In genomic region chr3:126389112-126389791, GRCh38 we compare ENCODE assay signal across 1 cellular context.
TF ChIP-seq lines count a peak whose summit lies in the region.

No MANE protein-coding gene starts in this region.

TF ChIP-seq in K562, 482 proteins besides CTCF, POLR2A, EP300 and RAD21 (continued from another document):
- TF ChIP-seq ZNF318 (IDR thresholded peaks at IDR 0.05; ENCODE audit: borderline replicate concordance in 1 of 2, low read depth in 1 of 2) (no peak), HNRNPUL1 (IDR thresholded peaks at IDR 0.05; ENCODE audit: low read length) (no peak), ILK (tag; IDR thresholded peaks at IDR 0.05; ENCODE audit: borderline replicate concordance, low read depth) (no peak), GTF3C2 (IDR thresholded peaks at IDR 0.05; ENCODE audit: borderline replicate concordance, extremely low read depth, insufficient read length) (no peak), ZMIZ1 (IDR thresholded peaks at IDR 0.05; ENCODE audit: low read depth in 2 of 2, low read length in 2 of 2) (no peak), ZNF174 (CRISPR knock-in tag; IDR thresholded peaks at IDR 0.05) (no peak), FOXA3 (CRISPR knock-in tag; conservative IDR thresholded peaks at IDR 0.05 in 1 of 2, IDR thresholded peaks at IDR 0.05 in 1 of 2) (peak; percentile 42 to 78), ZNF143 (CRISPR knock-in tag; IDR thresholded peaks at IDR 0.05) (no peak), MYNN (IDR thresholded peaks at IDR 0.05) (no peak), MYNN (CRISPR knock-in tag; IDR thresholded peaks at IDR 0.05) (no peak), ZNF134 (CRISPR knock-in tag; conservative IDR thresholded peaks at IDR 0.05) (no peak), ZNF668 (CRISPR knock-in tag; IDR thresholded peaks at IDR 0.05) (no peak), ZNF197 (CRISPR knock-in tag; IDR thresholded peaks at IDR 0.05; ENCODE audit: low read depth) (no peak), NR2C2 (CRISPR knock-in tag; IDR thresholded peaks at IDR 0.05) (no peak), NR2C2 (tag; IDR thresholded peaks at IDR 0.05) (0 out of 2 replicates have a peak, but pooled peaks have one; percentile 16), TFAP4 (CRISPR knock-in tag; IDR thresholded peaks at IDR 0.05; ENCODE audit: borderline replicate concordance) (peak; percentile 54; the same call in 1 of the 2 replicates), ZBTB11 (CRISPR knock-in tag; IDR thresholded peaks at IDR 0.05) (0 out of 6 replicates have a peak, but pooled peaks of 1 of the 3 experiments have one; percentile 30), FOXO4 (CRISPR knock-in tag; IDR thresholded peaks at IDR 0.05) (no peak), RBBP5 (IDR thresholded peaks at IDR 0.05; ENCODE audit: borderline replicate concordance, insufficient read depth, low read length, poor library complexity, severe bottlenecking) (no peak), MIER1 (IDR thresholded peaks at IDR 0.05; ENCODE audit: low read depth) (no peak), CTBP1 (IDR thresholded peaks at IDR 0.05; ENCODE audit: borderline replicate concordance) (peak; percentile 77; the same call in 1 of the 2 replicates), ZBTB26 (CRISPR knock-in tag; IDR thresholded peaks at IDR 0.05) (no peak), RFX7 (CRISPR knock-in tag; IDR thresholded peaks at IDR 0.05) (no peak), SP2 (IDR thresholded peaks at IDR 0.05; ENCODE audit: extremely low read depth, low read depth, low read length, poor library complexity, severe bottlenecking) (no peak), PTRF (tag; IDR thresholded peaks at IDR 0.05) (no peak), CREB1 (IDR thresholded peaks at IDR 0.05) (peak; percentile 27; the same call in 1 of the 2 replicates), CREB1 (CRISPR knock-in tag; IDR thresholded peaks at IDR 0.05) (peak; percentile 54; the same call in 1 of the 2 replicates)
